In the genomic region with DNA sequence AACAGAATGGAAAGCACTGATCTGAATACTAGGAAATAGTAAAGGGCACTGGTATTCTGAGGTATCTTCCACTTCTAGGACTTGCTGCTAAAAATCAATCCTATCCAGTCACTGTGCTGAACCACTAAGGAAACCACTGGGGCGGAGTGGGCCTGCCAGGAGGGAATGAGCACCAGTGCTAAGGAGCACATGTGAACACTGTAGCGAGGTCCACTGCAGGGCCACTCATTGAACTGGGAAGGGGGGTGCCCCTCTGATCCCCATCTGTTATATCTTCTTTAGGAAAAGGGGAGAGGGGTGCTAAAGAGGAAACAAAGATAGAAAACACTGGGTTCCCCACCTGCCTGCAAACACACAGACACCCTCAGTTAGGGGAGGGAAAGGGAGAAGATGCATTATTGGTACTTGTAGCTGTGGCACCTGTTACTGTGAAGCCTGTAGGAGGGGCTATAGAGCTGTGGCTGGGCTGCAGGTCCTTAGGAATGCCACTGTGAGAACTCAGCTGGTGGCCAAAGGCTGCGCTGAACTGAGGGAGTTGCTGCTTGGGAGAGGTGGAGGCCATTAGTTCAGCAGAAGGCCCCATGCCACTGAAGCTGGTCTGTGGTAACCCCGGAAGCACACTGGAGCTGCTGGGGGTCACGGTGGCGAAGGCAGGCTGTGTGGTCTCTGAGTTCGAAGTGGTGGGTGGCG, we compare ENCODE assay signal across 8 cellular contexts.
DNase-seq lines count a peak whose midpoint lies in the region; ATAC-seq and TF ChIP-seq lines count a peak whose summit lies in the region.

No MANE protein-coding gene starts in this region.

- no peaks in the 10 kb centered on the region for H3K27me3 Mint-ChIP-seq in activated CD8-positive, alpha-beta T cell treated with anti-CD3 and anti-CD28 coated beads for 36 hours
- H3K27me3 Mint-ChIP-seq in activated CD8-positive, alpha-beta T cell treated with anti-CD3 and anti-CD28 coated beads, Interleukin-2, amount 10 ng/mL, durations not matched to agents 7 days and 5 days (ENCODE audit: low read depth), result no peaks in the 10 kb centered on the region
- H3K27me3 Mint-ChIP-seq in progenitor cell of endocrine pancreas, result no peaks in the 10 kb centered on the region

- no peaks in the 10 kb centered on the region for H3K79me2 ChIP-seq in KMS-11 (ENCODE audit: insufficient read depth, low read depth)

- no peaks in the 10 kb centered on the region for H3K9me3 Mint-ChIP-seq in activated CD8-positive, alpha-beta T cell treated with anti-CD3 and anti-CD28 coated beads for 36 hours
- no peaks in the 10 kb centered on the region for H3K9me3 Mint-ChIP-seq in activated CD8-positive, alpha-beta T cell treated with anti-CD3 and anti-CD28 coated beads, Interleukin-2, amount 10 ng/mL, durations not matched to agents 7 days and 5 days (ENCODE audit: insufficient read depth)
- no peaks in the 10 kb centered on the region for H3K9me3 Mint-ChIP-seq in progenitor cell of endocrine pancreas (ENCODE audit: low read depth)

- H3K4me1 Mint-ChIP-seq in activated CD8-positive, alpha-beta T cell treated with anti-CD3 and anti-CD28 coated beads for 36 hours (ENCODE audit: low read depth), result peaks cover under 1% of the 10 kb centered on the region
- no peaks in the 10 kb centered on the region for H3K4me1 Mint-ChIP-seq in activated CD8-positive, alpha-beta T cell treated with anti-CD3 and anti-CD28 coated beads, Interleukin-2, amount 10 ng/mL, durations not matched to agents 7 days and 5 days (ENCODE audit: low read depth)
- H3K4me1 Mint-ChIP-seq in progenitor cell of endocrine pancreas (ENCODE audit: low read depth), result no peaks in the 10 kb centered on the region

- no peak overlapping the region for H3K4me3 ChIP-seq in KMS-11 (IDR thresholded peaks at IDR 0.05; ENCODE audit: insufficient read depth, low read depth, low read length)
- H3K4me3 ChIP-seq in cardiac fibroblast (replicated peaks in 1 of 2; ENCODE audit: low read depth in 2 of 2, low read length in 2 of 2), result no peak overlapping the region
- H3K4me3 ChIP-seq in tibial artery, result no peak overlapping the region
- no peak overlapping the region for H3K4me3 ChIP-seq in gastrocnemius medialis

- no peaks in the 10 kb centered on the region for H4K20me1 ChIP-seq in KMS-11 (ENCODE audit: insufficient read depth)

- H3K36me3 ChIP-seq in KMS-11 (ENCODE audit: insufficient read depth) (no peaks in the 10 kb centered on the region), tibial artery (peaks cover 53 to 62% (median 59%) of the 10 kb centered on the region in 3 donors), gastrocnemius medialis (peaks cover 0 to 58% of the 10 kb centered on the region in 2 donors)

- peak; percentile 70 for ATAC-seq in activated CD8-positive, alpha-beta T cell treated with anti-CD3 and anti-CD28 coated beads for 36 hours
- ATAC-seq in activated CD8-positive, alpha-beta T cell treated with anti-CD3 and anti-CD28 coated beads, Interleukin-2, amount 10 ng/mL, durations not matched to agents 7 days and 5 days, result no peak
- ATAC-seq in HG02870 (IDR thresholded peaks at IDR 0.05; ENCODE audit: unreplicated experiment) (no peak), gastrocnemius medialis (no peak)

- H3K4me3 Mint-ChIP-seq in activated CD8-positive, alpha-beta T cell treated with anti-CD3 and anti-CD28 coated beads for 36 hours, result no peak overlapping the region
- no peak overlapping the region for H3K4me3 Mint-ChIP-seq in activated CD8-positive, alpha-beta T cell treated with anti-CD3 and anti-CD28 coated beads, Interleukin-2, amount 10 ng/mL, durations not matched to agents 7 days and 5 days
- no peak overlapping the region for H3K4me3 Mint-ChIP-seq in progenitor cell of endocrine pancreas (ENCODE audit: low read depth)

- TF ChIP-seq POLR2A in gastrocnemius medialis (IDR thresholded peaks at IDR 0.05), result no peak

- POLR2A ChIA-PET in activated CD8-positive, alpha-beta T cell treated with anti-CD3 and anti-CD28 coated beads for 36 hours (lab: Charles Lee), result no interaction called here
- POLR2A ChIA-PET in activated CD8-positive, alpha-beta T cell treated with anti-CD3 and anti-CD28 coated beads, Interleukin-2, amount 10 ng/mL, durations not matched to agents 7 days and 5 days (lab: Charles Lee), result no interaction called here

- TF ChIP-seq CTCF in activated CD8-positive, alpha-beta T cell treated with anti-CD3 and anti-CD28 coated beads for 36 hours (IDR thresholded peaks at IDR 0.05), result peak; percentile 47
- TF ChIP-seq CTCF in KMS-11 (conservative IDR thresholded peaks at IDR 0.05; ENCODE audit: low read depth, low read length) (peak; percentile 44), cardiac fibroblast (IDR thresholded peaks at IDR 0.05; ENCODE audit: low read depth, low read length) (peak; percentile 33), progenitor cell of endocrine pancreas (IDR thresholded peaks at IDR 0.05; ENCODE audit: unreplicated experiment) (peak; percentile 50), tibial artery (IDR thresholded peaks at IDR 0.05) (no peak), gastrocnemius medialis (IDR thresholded peaks at IDR 0.05 in 4 of 5, conservative IDR thresholded peaks at IDR 0.05 in 1 of 5) (peak in 1 of 5 experiments; percentile 27)

- H3K4me2 ChIP-seq in KMS-11, result no peak overlapping the region

- CTCF ChIA-PET in activated CD8-positive, alpha-beta T cell treated with anti-CD3 and anti-CD28 coated beads for 36 hours (lab: Charles Lee), result interaction anchor here (0.8 to 1.0 kb wide), 2 partner anchors 33 to 142 kb away, joined by 3 to 4 read pairs; no protein-coding TSS in a partner anchor
- CTCF ChIA-PET in activated CD8-positive, alpha-beta T cell treated with anti-CD3 and anti-CD28 coated beads, Interleukin-2, amount 10 ng/mL, durations not matched to agents 7 days and 5 days (lab: Charles Lee), result interaction anchor here (1.0 to 1.5 kb wide), 2 partner anchors 10 to 79 kb away, joined by 3 to 5 read pairs; no protein-coding TSS in a partner anchor

- peak; percentile 26 for DNase-seq in activated CD8-positive, alpha-beta T cell treated with anti-CD3 and anti-CD28 coated beads for 36 hours
- no peak for DNase-seq in activated CD8-positive, alpha-beta T cell treated with anti-CD3 and anti-CD28 coated beads, Interleukin-2, amount 10 ng/mL, durations not matched to agents 7 days and 5 days
- DNase-seq in cardiac fibroblast (ENCODE audit: low read depth in 2 of 2), result peak; percentile 15 to 35
- DNase-seq in progenitor cell of endocrine pancreas (ENCODE audit: low spot score, unreplicated experiment), result no peak
- no peak for DNase-seq in tibial artery
- DNase-seq in gastrocnemius medialis, result no peak

- H3K27ac ChIP-seq in KMS-11 (no peak overlapping the region), tibial artery (no peak overlapping the region), gastrocnemius medialis (no peak overlapping the region)

- peaks cover 29% of the 10 kb centered on the region for H3K36me3 Mint-ChIP-seq in activated CD8-positive, alpha-beta T cell treated with anti-CD3 and anti-CD28 coated beads for 36 hours (ENCODE audit: low read depth)
- peaks cover 36% of the 10 kb centered on the region for H3K36me3 Mint-ChIP-seq in activated CD8-positive, alpha-beta T cell treated with anti-CD3 and anti-CD28 coated beads, Interleukin-2, amount 10 ng/mL, durations not matched to agents 7 days and 5 days (ENCODE audit: low read depth)
- peaks cover 25% of the 10 kb centered on the region for H3K36me3 Mint-ChIP-seq in progenitor cell of endocrine pancreas (ENCODE audit: insufficient read depth)

- in situ Hi-C loops in gastrocnemius medialis (cut with MboI; ENCODE audit: low sequenced_read_pairs in 4 of 4), result no loop called here

- no peaks in the 10 kb centered on the region for H3K4me1 ChIP-seq in KMS-11 (ENCODE audit: low read depth, poor library complexity, severe bottlenecking)
- no peaks in the 10 kb centered on the region for H3K4me1 ChIP-seq in tibial artery
- H3K4me1 ChIP-seq in gastrocnemius medialis, result peaks cover 2 to 7% of the 10 kb centered on the region in 2 donors

- H2AFZ ChIP-seq in KMS-11 (ENCODE audit: low read depth), result no peak overlapping the region

- H3K9me3 ChIP-seq in tibial artery, result no peaks in the 10 kb centered on the region
- H3K9me3 ChIP-seq in gastrocnemius medialis, result no peaks in the 10 kb centered on the region

- H3K27ac Mint-ChIP-seq in activated CD8-positive, alpha-beta T cell treated with anti-CD3 and anti-CD28 coated beads for 36 hours, result no peak overlapping the region
- H3K27ac Mint-ChIP-seq in activated CD8-positive, alpha-beta T cell treated with anti-CD3 and anti-CD28 coated beads, Interleukin-2, amount 10 ng/mL, durations not matched to agents 7 days and 5 days, result no peak overlapping the region
- no peak overlapping the region for H3K27ac Mint-ChIP-seq in progenitor cell of endocrine pancreas

- intact Hi-C loops in activated CD8-positive, alpha-beta T cell treated with anti-CD3 and anti-CD28 coated beads for 36 hours (cut with micrococcal nuclease), result no loop called here
- intact Hi-C loops in tibial artery (cut with DNase I; ENCODE audit: low total_unique reads), result no loop called here
- intact Hi-C loops in gastrocnemius medialis (cut with DNase I; ENCODE audit: low total_unique reads), result no loop called here

- H3K27me3 ChIP-seq in KMS-11 (ENCODE audit: insufficient read depth, low read depth) (no peaks in the 10 kb centered on the region), tibial artery (no peaks in the 10 kb centered on the region), gastrocnemius medialis (no peaks in the 10 kb centered on the region)

- H3K9ac ChIP-seq in KMS-11, result no peak overlapping the region

Comparison
In these comparisons a context has a peak if more than half of its experiments do, and no peak if none do; other contexts are left out.
1. DNase-seq: peak in activated CD8-positive, alpha-beta T cell treated with anti-CD3 and anti-CD28 coated beads for 36 hours (single experiment) and cardiac fibroblast (2 of 2); none in activated CD8-positive, alpha-beta T cell treated with anti-CD3 and anti-CD28 coated beads, Interleukin-2, amount 10 ng/mL, durations not matched to agents 7 days and 5 days (single experiment), progenitor cell of endocrine pancreas (single experiment), tibial artery (0 of 2) and gastrocnemius medialis (0 of 2).
2. CTCF ChIP-seq: peak in activated CD8-positive, alpha-beta T cell treated with anti-CD3 and anti-CD28 coated beads for 36 hours (single experiment), KMS-11 (single experiment), cardiac fibroblast (single experiment) and progenitor cell of endocrine pancreas (single experiment); none in tibial artery (0 of 2).